In genomic region chr5:10627185-10628115, GRCh38 we compare ENCODE assay signal across 1 cellular context.
A peak's percentile ranks its signal among the peaks of the same experiment; 100 is the strongest.
TF ChIP-seq lines count a peak whose summit lies in the region.

No MANE protein-coding gene starts in this region.

TF ChIP-seq in K562, 482 proteins besides CTCF, POLR2A, EP300 and RAD21 (continued from another document and continues in another):
- TF ChIP-seq ATF4 (CRISPR knock-in tag; IDR thresholded peaks at IDR 0.05) (0 out of 2 replicates have a peak, but pooled peaks have one; percentile 19), HNRNPLL (IDR thresholded peaks at IDR 0.05; ENCODE audit: low read depth, low read length, poor library complexity, severe bottlenecking) (no peak), KDM1A (IDR thresholded peaks at IDR 0.05) (no peak), ZNF263 (CRISPR knock-in tag; IDR thresholded peaks at IDR 0.05; ENCODE audit: borderline replicate concordance) (peak; percentile 44; the same call in 1 of the 2 replicates), RB1 (IDR thresholded peaks at IDR 0.05; ENCODE audit: low read depth) (peak; percentile 80), MTA1 (IDR thresholded peaks at IDR 0.05; ENCODE audit: borderline replicate concordance) (0 out of 2 replicates have a peak, but pooled peaks have one; percentile 43), PTTG1 (tag; IDR thresholded peaks at IDR 0.05; ENCODE audit: low read depth) (no peak), GABPB1 (CRISPR knock-in tag; IDR thresholded peaks at IDR 0.05) (0 out of 2 replicates have a peak, but pooled peaks have one; percentile 53), YY1 (IDR thresholded peaks at IDR 0.05; ENCODE audit: borderline replicate concordance in 1 of 3, control insufficient read depth in 1 of 3, extremely low read depth in 1 of 3, insufficient read depth in 3 of 3, insufficient read length in 1 of 3, insufficient replicate concordance in 2 of 3, low read depth in 1 of 3, low read length in 2 of 3) (peak in 1 of 3 experiments; percentile 12), ETV1 (tag; conservative IDR thresholded peaks at IDR 0.05; ENCODE audit: low read depth) (0 out of 2 replicates have a peak, but pooled peaks have one; percentile 10), THAP12 (CRISPR knock-in tag; IDR thresholded peaks at IDR 0.05) (no peak), SNIP1 (IDR thresholded peaks at IDR 0.05; ENCODE audit: low read depth) (no peak), OTX1 (CRISPR knock-in tag; IDR thresholded peaks at IDR 0.05) (no peak), SREBF1 (IDR thresholded peaks at IDR 0.05; ENCODE audit: borderline replicate concordance, low read depth, low read length) (no peak), GABPA (tag; conservative IDR thresholded peaks at IDR 0.05; ENCODE audit: low read depth) (no peak), IRF1 (CRISPR knock-in tag; IDR thresholded peaks at IDR 0.05; ENCODE audit: borderline replicate concordance) (no peak), ZC3H8 (IDR thresholded peaks at IDR 0.05) (0 out of 2 replicates have a peak, but pooled peaks have one; percentile 30), CEBPB (tag; IDR thresholded peaks at IDR 0.05) (peak; percentile 31; the same call in 1 of the 2 replicates), TSHZ1 (CRISPR knock-in tag; IDR thresholded peaks at IDR 0.05) (0 out of 2 replicates have a peak, but pooled peaks have one; percentile 50), JUN (IDR thresholded peaks at IDR 0.05; ENCODE audit: borderline replicate concordance, low read depth, low read length) (no peak; the same call in 1 of the 2 replicates), JUN (CRISPR knock-in tag; IDR thresholded peaks at IDR 0.05; ENCODE audit: borderline replicate concordance) (peak; percentile 77), MNT (conservative IDR thresholded peaks at IDR 0.05) (peak; percentile 78 to 84), NFE2 (IDR thresholded peaks at IDR 0.05; ENCODE audit: low read depth) (peak; percentile 10; the same call in 1 of the 2 replicates), NCOA6 (IDR thresholded peaks at IDR 0.05) (no peak)
- TF ChIP-seq, protein P1, sequence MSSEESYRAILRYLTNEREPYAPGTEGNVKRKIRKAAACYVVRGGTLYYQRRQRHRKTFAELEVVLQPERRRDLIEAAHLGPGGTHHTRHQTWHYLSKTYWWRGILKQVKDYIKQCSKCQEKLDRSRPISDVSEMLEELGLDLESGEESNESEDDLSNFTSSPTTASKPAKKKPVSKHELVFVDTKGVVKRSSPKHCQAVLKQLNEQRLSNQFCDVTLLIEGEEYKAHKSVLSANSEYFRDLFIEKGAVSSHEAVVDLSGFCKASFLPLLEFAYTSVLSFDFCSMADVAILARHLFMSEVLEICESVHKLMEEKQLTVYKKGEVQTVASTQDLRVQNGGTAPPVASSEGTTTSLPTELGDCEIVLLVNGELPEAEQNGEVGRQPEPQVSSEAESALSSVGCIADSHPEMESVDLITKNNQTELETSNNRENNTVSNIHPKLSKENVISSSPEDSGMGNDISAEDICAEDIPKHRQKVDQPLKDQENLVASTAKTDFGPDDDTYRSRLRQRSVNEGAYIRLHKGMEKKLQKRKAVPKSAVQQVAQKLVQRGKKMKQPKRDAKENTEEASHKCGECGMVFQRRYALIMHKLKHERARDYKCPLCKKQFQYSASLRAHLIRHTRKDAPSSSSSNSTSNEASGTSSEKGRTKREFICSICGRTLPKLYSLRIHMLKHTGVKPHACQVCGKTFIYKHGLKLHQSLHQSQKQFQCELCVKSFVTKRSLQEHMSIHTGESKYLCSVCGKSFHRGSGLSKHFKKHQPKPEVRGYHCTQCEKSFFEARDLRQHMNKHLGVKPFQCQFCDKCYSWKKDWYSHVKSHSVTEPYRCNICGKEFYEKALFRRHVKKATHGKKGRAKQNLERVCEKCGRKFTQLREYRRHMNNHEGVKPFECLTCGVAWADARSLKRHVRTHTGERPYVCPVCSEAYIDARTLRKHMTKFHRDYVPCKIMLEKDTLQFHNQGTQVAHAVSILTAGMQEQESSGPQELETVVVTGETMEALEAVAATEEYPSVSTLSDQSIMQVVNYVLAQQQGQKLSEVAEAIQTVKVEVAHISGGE (CRISPR knock-in tag; IDR thresholded peaks at IDR 0.05): 0 out of 6 replicates have a peak, but pooled peaks of 1 of the 3 experiments have one; percentile 21
- TF ChIP-seq, protein P2, sequence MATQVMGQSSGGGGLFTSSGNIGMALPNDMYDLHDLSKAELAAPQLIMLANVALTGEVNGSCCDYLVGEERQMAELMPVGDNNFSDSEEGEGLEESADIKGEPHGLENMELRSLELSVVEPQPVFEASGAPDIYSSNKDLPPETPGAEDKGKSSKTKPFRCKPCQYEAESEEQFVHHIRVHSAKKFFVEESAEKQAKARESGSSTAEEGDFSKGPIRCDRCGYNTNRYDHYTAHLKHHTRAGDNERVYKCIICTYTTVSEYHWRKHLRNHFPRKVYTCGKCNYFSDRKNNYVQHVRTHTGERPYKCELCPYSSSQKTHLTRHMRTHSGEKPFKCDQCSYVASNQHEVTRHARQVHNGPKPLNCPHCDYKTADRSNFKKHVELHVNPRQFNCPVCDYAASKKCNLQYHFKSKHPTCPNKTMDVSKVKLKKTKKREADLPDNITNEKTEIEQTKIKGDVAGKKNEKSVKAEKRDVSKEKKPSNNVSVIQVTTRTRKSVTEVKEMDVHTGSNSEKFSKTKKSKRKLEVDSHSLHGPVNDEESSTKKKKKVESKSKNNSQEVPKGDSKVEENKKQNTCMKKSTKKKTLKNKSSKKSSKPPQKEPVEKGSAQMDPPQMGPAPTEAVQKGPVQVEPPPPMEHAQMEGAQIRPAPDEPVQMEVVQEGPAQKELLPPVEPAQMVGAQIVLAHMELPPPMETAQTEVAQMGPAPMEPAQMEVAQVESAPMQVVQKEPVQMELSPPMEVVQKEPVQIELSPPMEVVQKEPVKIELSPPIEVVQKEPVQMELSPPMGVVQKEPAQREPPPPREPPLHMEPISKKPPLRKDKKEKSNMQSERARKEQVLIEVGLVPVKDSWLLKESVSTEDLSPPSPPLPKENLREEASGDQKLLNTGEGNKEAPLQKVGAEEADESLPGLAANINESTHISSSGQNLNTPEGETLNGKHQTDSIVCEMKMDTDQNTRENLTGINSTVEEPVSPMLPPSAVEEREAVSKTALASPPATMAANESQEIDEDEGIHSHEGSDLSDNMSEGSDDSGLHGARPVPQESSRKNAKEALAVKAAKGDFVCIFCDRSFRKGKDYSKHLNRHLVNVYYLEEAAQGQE (CRISPR knock-in tag; IDR thresholded peaks at IDR 0.05; ENCODE audit: low read depth): no peak
- TF ChIP-seq, protein P3, sequence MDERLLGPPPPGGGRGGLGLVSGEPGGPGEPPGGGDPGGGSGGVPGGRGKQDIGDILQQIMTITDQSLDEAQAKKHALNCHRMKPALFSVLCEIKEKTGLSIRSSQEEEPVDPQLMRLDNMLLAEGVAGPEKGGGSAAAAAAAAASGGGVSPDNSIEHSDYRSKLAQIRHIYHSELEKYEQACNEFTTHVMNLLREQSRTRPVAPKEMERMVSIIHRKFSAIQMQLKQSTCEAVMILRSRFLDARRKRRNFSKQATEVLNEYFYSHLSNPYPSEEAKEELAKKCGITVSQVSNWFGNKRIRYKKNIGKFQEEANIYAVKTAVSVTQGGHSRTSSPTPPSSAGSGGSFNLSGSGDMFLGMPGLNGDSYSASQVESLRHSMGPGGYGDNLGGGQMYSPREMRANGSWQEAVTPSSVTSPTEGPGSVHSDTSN (CRISPR knock-in tag; IDR thresholded peaks at IDR 0.05; ENCODE audit: low read depth): no peak
- TF ChIP-seq, protein P3 (tag; conservative IDR thresholded peaks at IDR 0.05; ENCODE audit: low read depth): no peak
- TF ChIP-seq, protein P4, sequence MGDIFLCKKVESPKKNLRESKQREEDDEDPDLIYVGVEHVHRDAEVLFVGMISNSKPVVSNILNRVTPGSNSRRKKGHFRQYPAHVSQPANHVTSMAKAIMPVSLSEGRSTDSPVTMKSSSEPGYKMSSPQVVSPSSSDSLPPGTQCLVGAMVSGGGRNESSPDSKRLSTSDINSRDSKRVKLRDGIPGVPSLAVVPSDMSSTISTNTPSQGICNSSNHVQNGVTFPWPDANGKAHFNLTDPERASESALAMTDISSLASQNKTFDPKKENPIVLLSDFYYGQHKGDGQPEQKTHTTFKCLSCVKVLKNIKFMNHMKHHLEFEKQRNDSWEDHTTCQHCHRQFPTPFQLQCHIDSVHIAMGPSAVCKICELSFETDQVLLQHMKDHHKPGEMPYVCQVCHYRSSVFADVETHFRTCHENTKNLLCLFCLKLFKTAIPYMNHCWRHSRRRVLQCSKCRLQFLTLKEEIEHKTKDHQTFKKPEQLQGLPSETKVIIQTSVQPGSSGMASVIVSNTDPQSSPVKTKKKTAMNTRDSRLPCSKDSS (IDR thresholded peaks at IDR 0.05; ENCODE audit: low read depth, partially characterized antibody): no peak
